In genomic region chr11:7906481-7906880, GRCh38 we compare ENCODE assay signal across 23 cellular contexts. TPM values are rescaled to one million over a fixed set of nuclear protein-coding genes. Genes with fewer than 3 reads are reported as not detected.
DNase-seq lines count a peak whose midpoint lies in the region; ATAC-seq and TF ChIP-seq lines count a peak whose summit lies in the region.
"Had no signal": no experiment of that assay in that cellular context is flagged by ENCODE, and none has a peak within 500 bp of the region (broad histone marks: within the 10 kb centered on the region; RNA-seq: fewer than 3 reads in every experiment).

No MANE protein-coding gene starts in this region.

- no peaks in the 10 kb centered on the region for H3K36me3 Mint-ChIP-seq in progenitor cell of endocrine pancreas (ENCODE audit: insufficient read depth)
- H3K36me3 Mint-ChIP-seq in natural killer cell: no peaks in the 10 kb centered on the region
- H3K36me3 Mint-ChIP-seq: CD4-positive, alpha-beta memory T cell had no signal

- peaks cover 47% of the 10 kb centered on the region for H3K4me1 ChIP-seq in RWPE2 (ENCODE audit: insufficient read depth, poor library complexity, severe bottlenecking)
- H3K4me1 ChIP-seq in foreskin keratinocyte: peaks cover 24% of the 10 kb centered on the region
- H3K4me1 ChIP-seq: colonic mucosa, gastroesophageal sphincter, uterus had no signal

- H3K27ac Mint-ChIP-seq in progenitor cell of endocrine pancreas: peak overlapping the region; percentile 86
- H3K27ac Mint-ChIP-seq in natural killer cell: no peak overlapping the region
- H3K27ac Mint-ChIP-seq: CD4-positive, alpha-beta memory T cell; nephron progenitor cell had no signal

- TF ChIP-seq CTCF in RWPE2 (IDR thresholded peaks at IDR 0.05; ENCODE audit: poor library complexity, severe bottlenecking) (no peak), foreskin keratinocyte (conservative IDR thresholded peaks at IDR 0.05) (no peak), progenitor cell of endocrine pancreas (IDR thresholded peaks at IDR 0.05; ENCODE audit: unreplicated experiment) (no peak), natural killer cell (IDR thresholded peaks at IDR 0.05) (no peak)

- H3K4me3 Mint-ChIP-seq in progenitor cell of endocrine pancreas (ENCODE audit: low read depth) (no peak overlapping the region), natural killer cell (no peak overlapping the region)
- H3K4me3 Mint-ChIP-seq: CD4-positive, alpha-beta memory T cell had no signal

- intact Hi-C loops in natural killer cell (cut with micrococcal nuclease): no loop called here

- H3K4me3 ChIP-seq in RWPE2 (ENCODE audit: severe bottlenecking): peak overlapping the region; percentile 15
- H3K4me3 ChIP-seq: colonic mucosa, gastroesophageal sphincter, K562, uterus had no signal

- peaks cover 5% of the 10 kb centered on the region for H3K27me3 Mint-ChIP-seq in progenitor cell of endocrine pancreas
- H3K27me3 Mint-ChIP-seq in natural killer cell (ENCODE audit: low read depth in 2 of 2): peaks cover 2 to 35% of the 10 kb centered on the region in 2 donors

- peaks cover 2% of the 10 kb centered on the region; the same call in 1 of the 2 replicates for H3K36me3 ChIP-seq in RWPE2 (ENCODE audit: low read depth)
- H3K36me3 ChIP-seq: colonic mucosa, gastroesophageal sphincter, uterus had no signal

- H3K9me3 Mint-ChIP-seq in progenitor cell of endocrine pancreas (ENCODE audit: low read depth) (no peaks in the 10 kb centered on the region), natural killer cell (no peaks in the 10 kb centered on the region)
- H3K9me3 Mint-ChIP-seq: CD4-positive, alpha-beta memory T cell; nephron progenitor cell had no signal

- peaks cover 25% of the 10 kb centered on the region for H3K4me1 Mint-ChIP-seq in progenitor cell of endocrine pancreas (ENCODE audit: low read depth)
- H3K4me1 Mint-ChIP-seq in natural killer cell: no peaks in the 10 kb centered on the region
- H3K4me1 Mint-ChIP-seq: CD4-positive, alpha-beta memory T cell had no signal

- H3K9me3 ChIP-seq in RWPE2 (ENCODE audit: severe bottlenecking): no peaks in the 10 kb centered on the region
- H3K9me3 ChIP-seq: colonic mucosa, gastroesophageal sphincter, uterus had no signal

- peak; percentile 17 for DNase-seq in GM03348 (ENCODE audit: low spot score)
- no peak for DNase-seq in RWPE2 (ENCODE audit: low spot score)
- DNase-seq in foreskin keratinocyte: peak; percentile 64 to 81
- no peak for DNase-seq in progenitor cell of endocrine pancreas (ENCODE audit: low spot score, unreplicated experiment)
- no peak for DNase-seq in DMS153 treated with DMSO at 0.1 percent for 48 hours (lab: John Stamatoyannopoulos, UW; ENCODE audit: unreplicated experiment)
- no peak for DNase-seq in natural killer cell
- no peak for DNase-seq in OCI-M2 (lab: John Stamatoyannopoulos, UW; ENCODE audit: unreplicated experiment)
- DNase-seq: activated effector memory CD4-positive, alpha-beta T cell treated with anti-CD3 and anti-CD28 coated beads, Interleukin-2, amount 50 U/mL, for 16 hours; CD4-positive, alpha-beta memory T cell; colonic mucosa; DND-41; NCI-H1092; NCI-H526; nephron progenitor cell; stimulated activated naive CD4-positive, alpha-beta T cell; T1000; uterus had no signal

- H3K27ac ChIP-seq in RWPE2 (ENCODE audit: poor library complexity, severe bottlenecking) (peak overlapping the region; percentile 94), foreskin keratinocyte (peak overlapping the region; percentile 3)
- H3K27ac ChIP-seq: colonic mucosa, gastroesophageal sphincter, uterus had no signal

- ATAC-seq in RWPE2 (ENCODE audit: low read depth) (peak; percentile 63), foreskin keratinocyte (peak; percentile 59), natural killer cell (no peak), GM18868 (IDR thresholded peaks at IDR 0.05; ENCODE audit: unreplicated experiment) (no peak)
- ATAC-seq: gastroesophageal sphincter, K562, Panc1 had no signal

- H3K27me3 ChIP-seq in RWPE2 (ENCODE audit: insufficient read depth, poor library complexity, severe bottlenecking) (no peaks in the 10 kb centered on the region), foreskin keratinocyte (no peaks in the 10 kb centered on the region)
- H3K27me3 ChIP-seq: colonic mucosa, uterus had no signal

RNA-seq across cellular contexts. Expression of gene OR10A6, which starts 24.6 kb away (rescaled TPM):
- total RNA-seq in foreskin keratinocyte: 0.07 TPM in 1 of 2 replicates, not detected in the other
- polyA plus RNA-seq in foreskin keratinocyte: not detected in 2 replicates
- not detected in 2 replicates for total RNA-seq in progenitor cell of endocrine pancreas
- not detected for total RNA-seq in natural killer cell
- total RNA-seq: CD4-positive, alpha-beta memory T cell; colonic mucosa; endothelial cell of umbilical vein; gastroesophageal sphincter; K562; lung microvascular endothelial cell; uterus had no signal
- polyA plus RNA-seq: CD4-positive, alpha-beta memory T cell; endothelial cell of umbilical vein; K562 had no signal

RNA-seq across cellular contexts. Expression of gene OR10A3, which starts 35.0 kb away (rescaled TPM):
- not detected in 2 replicates for total RNA-seq in foreskin keratinocyte
- not detected in 2 replicates for polyA plus RNA-seq in foreskin keratinocyte
- total RNA-seq in progenitor cell of endocrine pancreas: not detected in 2 replicates
- not detected for total RNA-seq in natural killer cell
- total RNA-seq: CD4-positive, alpha-beta memory T cell; colonic mucosa; endothelial cell of umbilical vein; gastroesophageal sphincter; K562; lung microvascular endothelial cell; uterus had no signal
- polyA plus RNA-seq: CD4-positive, alpha-beta memory T cell; endothelial cell of umbilical vein; K562 had no signal

RNA-seq across cellular contexts. Expression of gene NLRP10, which starts 58.8 kb away (rescaled TPM):
- total RNA-seq in foreskin keratinocyte (2.0 and 3.1 TPM in 2 replicates), progenitor cell of endocrine pancreas (not detected in 2 replicates), natural killer cell (not detected)
- 0.12 and 0.39 TPM in 2 replicates for polyA plus RNA-seq in foreskin keratinocyte
- total RNA-seq: CD4-positive, alpha-beta memory T cell; colonic mucosa; endothelial cell of umbilical vein; gastroesophageal sphincter; lung microvascular endothelial cell; uterus had no signal
- polyA plus RNA-seq: CD4-positive, alpha-beta memory T cell; endothelial cell of umbilical vein; K562 had no signal

Comparison
In these comparisons a context has a peak if more than half of its experiments do, and no peak if none do; other contexts are left out.
1. DNase-seq: peak in GM03348 (single experiment) and foreskin keratinocyte (2 of 2); none in RWPE2 (single experiment), progenitor cell of endocrine pancreas (single experiment), DMS153 treated with DMSO at 0.1 percent for 48 hours (single experiment), natural killer cell (single experiment) and OCI-M2 (single experiment).
2. ATAC-seq: peak in RWPE2 (single experiment) and foreskin keratinocyte (single experiment); none in natural killer cell (0 of 3) and GM18868 (single experiment).